ENCODE assay signal across 23 cellular contexts in the genomic region with DNA sequence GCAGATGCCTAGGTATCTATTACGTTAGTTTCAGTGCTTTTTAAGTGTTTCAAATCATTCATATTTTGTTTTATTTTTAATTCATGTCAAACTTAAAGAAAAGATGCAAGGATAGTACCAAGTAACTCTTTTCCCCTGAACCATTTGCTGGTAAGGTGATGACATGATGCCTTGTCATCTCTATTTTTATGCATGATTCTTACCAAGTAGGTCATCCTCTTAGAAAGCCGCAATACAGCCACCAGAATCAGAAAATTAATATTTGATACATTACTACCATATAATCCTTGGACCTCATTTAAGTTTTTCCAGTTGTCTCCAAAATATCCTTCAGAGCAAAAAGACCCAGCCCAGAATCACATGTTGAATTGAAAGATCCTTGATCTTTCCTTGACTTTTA. TPM values are rescaled to one million over a fixed set of nuclear protein-coding genes. Genes with fewer than 3 reads are reported as not detected.
DNase-seq lines count a peak whose midpoint lies in the region; ATAC-seq and TF ChIP-seq lines count a peak whose summit lies in the region.
"Had no signal": no experiment of that assay in that cellular context is flagged by ENCODE, and none has a peak within 500 bp of the region (broad histone marks: within the 10 kb centered on the region; RNA-seq: fewer than 3 reads in every experiment).

No MANE protein-coding gene starts in this region.

- no peak overlapping the region for H3K4me3 Mint-ChIP-seq in effector memory CD8-positive, alpha-beta T cell
- H3K4me3 Mint-ChIP-seq: CD14-positive monocyte; CD4-positive, alpha-beta T cell; CD8-positive, alpha-beta memory T cell had no signal

- no peak overlapping the region for H2BK120ac ChIP-seq in mesenchymal stem cell (ENCODE audit: low read depth, low read length)

- intact Hi-C loops in gastrocnemius medialis (cut with DNase I; ENCODE audit: low total_unique reads): no loop called here

- H3K4me1 Mint-ChIP-seq in effector memory CD8-positive, alpha-beta T cell (ENCODE audit: low read depth in 2 of 2): no peaks in the 10 kb centered on the region
- H3K4me1 Mint-ChIP-seq: CD14-positive monocyte; CD8-positive, alpha-beta memory T cell had no signal

- POLR2A ChIA-PET in HEK293 (lab: Yijun Ruan, JAX): no interaction called here

- H2AFZ ChIP-seq in mesenchymal stem cell (ENCODE audit: low read depth, low read length): no peak overlapping the region
- H2AFZ ChIP-seq: GM23248 had no signal

- H3K27me3 ChIP-seq in mesenchymal stem cell (ENCODE audit: control insufficient read depth in 1 of 2, insufficient read depth in 1 of 2, low read length in 2 of 2): no peaks in the 10 kb centered on the region
- H3K27me3 ChIP-seq in gastrocnemius medialis: no peaks in the 10 kb centered on the region
- H3K27me3 ChIP-seq: BE2C; BLaER1 treated with 17β-estradiol and CSF1 and Interleukin-3, amounts not matched to agents 10 nM and 100 nM had no signal

- H3K36me3 ChIP-seq in HEK293 (ENCODE audit: control insufficient read depth in 2 of 2, insufficient read depth in 1 of 2, low read length in 2 of 2): no peaks in the 10 kb centered on the region
- H3K36me3 ChIP-seq in mesenchymal stem cell (ENCODE audit: control insufficient read depth in 1 of 2, insufficient read depth in 2 of 2, low read depth in 1 of 2, low read length in 2 of 2): no peaks in the 10 kb centered on the region
- H3K36me3 ChIP-seq in gastrocnemius medialis: no peaks in the 10 kb centered on the region
- H3K36me3 ChIP-seq: BE2C had no signal

- no peak overlapping the region for H2BK15ac ChIP-seq in mesenchymal stem cell (ENCODE audit: low read depth, poor library complexity, severe bottlenecking)

- no peak overlapping the region for H2BK5ac ChIP-seq in mesenchymal stem cell (ENCODE audit: low read depth, low read length, poor library complexity, severe bottlenecking)

- H3K9me3 ChIP-seq in HEK293 (ENCODE audit: control insufficient read depth, insufficient read depth, low read depth, low read length): no peaks in the 10 kb centered on the region
- H3K9me3 ChIP-seq in mesenchymal stem cell (ENCODE audit: control insufficient read depth, low read length): no peaks in the 10 kb centered on the region
- no peaks in the 10 kb centered on the region for H3K9me3 ChIP-seq in gastrocnemius medialis
- H3K9me3 ChIP-seq: A549; BE2C; BLaER1 treated with 17β-estradiol and CSF1 and Interleukin-3, amounts not matched to agents 10 nM and 100 nM had no signal

- 95% methylated on average over 1 of the region's 2 CpGs for WGBS in mesenchymal stem cell

- no peak overlapping the region for H4K91ac ChIP-seq in mesenchymal stem cell (ENCODE audit: low read length)

- DNase-seq in mesenchymal stem cell (no peak), gastrocnemius medialis (no peak), iPS-NIHi11 (ENCODE audit: low spot score) (no peak)
- no peak for DNase-seq in effector memory CD8-positive, alpha-beta T cell
- DNase-seq in activated naive CD4-positive, alpha-beta T cell treated with Interleukin-2 at 50 U/mL for 16 hours: no peak
- DNase-seq: 8988T; ACHN; AML-193; BE2C; CD4-positive, alpha-beta T cell; CD8-positive, alpha-beta memory T cell; DMS 273 treated with DMSO at 0.1 percent for 48 hours; DMS79; EL; GDM1; GM23248; H7; HCEC 1CT had no signal

- no peaks in the 10 kb centered on the region for H3K27me3 Mint-ChIP-seq in effector memory CD8-positive, alpha-beta T cell
- H3K27me3 Mint-ChIP-seq: CD4-positive, alpha-beta T cell had no signal

- CTCF ChIA-PET in HEK293 (lab: Yijun Ruan, JAX): no interaction called here

- no peak overlapping the region for H3K4ac ChIP-seq in mesenchymal stem cell (ENCODE audit: low read depth in 1 of 2, low read length in 2 of 2)

- H3K9ac ChIP-seq in mesenchymal stem cell (ENCODE audit: low read length): no peak overlapping the region
- H3K9ac ChIP-seq: BLaER1 treated with 17β-estradiol and CSF1 and Interleukin-3, amounts not matched to agents 10 nM and 100 nM; GM23248 had no signal

- peak overlapping the region; percentile 98 for H2AK5ac ChIP-seq in mesenchymal stem cell (ENCODE audit: low read length, severe bottlenecking)

- in situ Hi-C loops in gastrocnemius medialis (cut with MboI; ENCODE audit: low sequenced_read_pairs in 4 of 4): no loop called here

- H3K36me3 Mint-ChIP-seq in effector memory CD8-positive, alpha-beta T cell (ENCODE audit: insufficient read depth): peaks cover 4% of the 10 kb centered on the region
- H3K36me3 Mint-ChIP-seq: CD8-positive, alpha-beta memory T cell had no signal

- TF ChIP-seq CTCF in HEK293 (tag by site-specific recombination; IDR thresholded peaks at IDR 0.05): no peak
- TF ChIP-seq CTCF in gastrocnemius medialis (IDR thresholded peaks at IDR 0.05 in 4 of 5, conservative IDR thresholded peaks at IDR 0.05 in 1 of 5): no peak

- peaks cover 2% of the 10 kb centered on the region for H3K79me1 ChIP-seq in mesenchymal stem cell (replicated peaks; ENCODE audit: low read length, poor library complexity, severe bottlenecking)

- H4K8ac ChIP-seq in mesenchymal stem cell (ENCODE audit: low read length): no peak overlapping the region

- no peak overlapping the region for H3K27ac Mint-ChIP-seq in effector memory CD8-positive, alpha-beta T cell
- H3K27ac Mint-ChIP-seq: CD4-positive, alpha-beta T cell had no signal

- no peak overlapping the region for H3K4me2 ChIP-seq in mesenchymal stem cell (ENCODE audit: low read length, poor library complexity, severe bottlenecking)
- H3K4me2 ChIP-seq: A549; BLaER1 treated with 17β-estradiol and CSF1 and Interleukin-3, amounts not matched to agents 10 nM and 100 nM had no signal

- H3K27ac ChIP-seq in HEK293 (ENCODE audit: extremely low read depth, low read depth, low read length) (no peak overlapping the region), mesenchymal stem cell (ENCODE audit: low read length, poor library complexity, severe bottlenecking) (no peak overlapping the region), gastrocnemius medialis (no peak overlapping the region)
- H3K27ac ChIP-seq: A549; BLaER1 treated with 17β-estradiol and CSF1 and Interleukin-3, amounts not matched to agents 10 nM and 100 nM; GM23248 had no signal

- no peak overlapping the region for H3K14ac ChIP-seq in mesenchymal stem cell (ENCODE audit: low read length in 2 of 2)

- no peak overlapping the region for H2BK12ac ChIP-seq in mesenchymal stem cell (ENCODE audit: low read length in 2 of 2)

- H3K23ac ChIP-seq in mesenchymal stem cell (ENCODE audit: low read length in 2 of 2): no peak overlapping the region

- TF ChIP-seq POLR2A in gastrocnemius medialis (IDR thresholded peaks at IDR 0.05): no peak

- no peaks in the 10 kb centered on the region for H3K9me3 Mint-ChIP-seq in effector memory CD8-positive, alpha-beta T cell
- H3K9me3 Mint-ChIP-seq: CD4-positive, alpha-beta T cell; CD8-positive, alpha-beta memory T cell had no signal

- H3K4me1 ChIP-seq in HEK293 (ENCODE audit: control insufficient read depth, insufficient read depth, low read length) (peaks cover 3% of the 10 kb centered on the region), mesenchymal stem cell (ENCODE audit: control insufficient read depth, insufficient read depth, low read depth, low read length) (peaks cover 13% of the 10 kb centered on the region), gastrocnemius medialis (peaks cover 7 to 17% of the 10 kb centered on the region in 2 donors)
- H3K4me1 ChIP-seq: BE2C; BLaER1 treated with 17β-estradiol and CSF1 and Interleukin-3, amounts not matched to agents 10 nM and 100 nM had no signal

- H3K4me3 ChIP-seq in HEK293 (ENCODE audit: low read depth, low read length) (no peak overlapping the region), mesenchymal stem cell (ENCODE audit: insufficient read depth in 1 of 2, low read depth in 1 of 2, low read length in 2 of 2) (no peak overlapping the region), gastrocnemius medialis (no peak overlapping the region)
- H3K4me3 ChIP-seq: A549; BLaER1 treated with 17β-estradiol and CSF1 and Interleukin-3, amounts not matched to agents 10 nM and 100 nM; GM12878; GM23248 had no signal

- peak; percentile 81 to 84 for ATAC-seq in gastrocnemius medialis
- no peak for ATAC-seq in effector memory CD8-positive, alpha-beta T cell (replicated peaks)
- ATAC-seq: A549, GM12878 had no signal

- H3K18ac ChIP-seq in mesenchymal stem cell (ENCODE audit: low read depth in 1 of 2, low read length in 2 of 2): no peak overlapping the region

TF ChIP-seq in HEK293, 187 proteins besides CTCF, POLR2A, EP300 and RAD21 (continues in another document):
- TF ChIP-seq, protein P1, sequence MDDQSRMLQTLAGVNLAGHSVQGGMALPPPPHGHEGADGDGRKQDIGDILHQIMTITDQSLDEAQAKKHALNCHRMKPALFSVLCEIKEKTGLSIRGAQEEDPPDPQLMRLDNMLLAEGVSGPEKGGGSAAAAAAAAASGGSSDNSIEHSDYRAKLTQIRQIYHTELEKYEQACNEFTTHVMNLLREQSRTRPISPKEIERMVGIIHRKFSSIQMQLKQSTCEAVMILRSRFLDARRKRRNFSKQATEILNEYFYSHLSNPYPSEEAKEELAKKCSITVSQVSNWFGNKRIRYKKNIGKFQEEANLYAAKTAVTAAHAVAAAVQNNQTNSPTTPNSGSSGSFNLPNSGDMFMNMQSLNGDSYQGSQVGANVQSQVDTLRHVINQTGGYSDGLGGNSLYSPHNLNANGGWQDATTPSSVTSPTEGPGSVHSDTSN (CRISPR knock-in tag; IDR thresholded peaks at IDR 0.05): no peak
- TF ChIP-seq ZNF791 (tag by site-specific recombination; IDR thresholded peaks at IDR 0.05) (no peak), ZNF184 (tag by site-specific recombination; IDR thresholded peaks at IDR 0.05) (0 out of 2 replicates have a peak, but pooled peaks have one; percentile 59)

RNA-seq across cellular contexts. Expression of a gene that starts 22.3 kb away (rescaled TPM):
- 474 TPM for polyA plus RNA-seq in mesenchymal stem cell (2013, experiment 1 of 2)
- 484 TPM for polyA plus RNA-seq in mesenchymal stem cell (2013, experiment 2 of 2)
- 100 to 1,000 TPM; 428 to 714 (median 580) TPM for total RNA-seq in gastrocnemius medialis

RNA-seq across cellular contexts. Expression of a gene that starts 27.4 kb away (rescaled TPM):
- polyA plus RNA-seq in mesenchymal stem cell (2013, experiment 1 of 2): 24.9 TPM
- polyA plus RNA-seq in mesenchymal stem cell (2013, experiment 2 of 2): 24.6 TPM
- total RNA-seq in gastrocnemius medialis: 10 to 100 TPM; 21.9 to 47.9 (median 26.3) TPM
